Comparison of ENCODE assay signal across 8 cellular contexts in the genomic region with DNA sequence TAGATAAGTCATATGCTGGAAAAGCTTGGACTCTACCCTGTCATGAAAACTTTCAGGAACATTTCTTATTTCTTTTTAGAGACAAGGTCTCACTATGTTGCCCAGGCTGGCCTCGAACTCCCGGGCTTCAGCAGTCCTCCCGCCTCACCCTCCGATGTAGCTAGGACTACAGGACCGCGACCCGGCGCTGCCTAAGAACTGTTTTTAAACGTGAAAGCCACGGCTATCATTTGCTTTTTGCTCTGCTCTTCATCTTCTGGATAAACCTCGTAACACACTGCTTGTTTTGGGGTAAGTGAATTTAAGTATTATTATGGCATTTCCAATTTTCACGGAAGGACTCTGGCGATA. TPM values are rescaled to one million over a fixed set of nuclear protein-coding genes. Genes with fewer than 3 reads are reported as not detected.
A peak's percentile ranks its signal among the peaks of the same experiment; 100 is the strongest.
DNase-seq lines count a peak whose midpoint lies in the region; ATAC-seq and TF ChIP-seq lines count a peak whose summit lies in the region.

No MANE protein-coding gene starts in this region.

- peak; percentile 0 for ATAC-seq in GM21717 (IDR thresholded peaks at IDR 0.05; ENCODE audit: unreplicated experiment)

- TF ChIP-seq POLR2A in lower leg skin (IDR thresholded peaks at IDR 0.05) = no peak

- DNase-seq in CD14-positive monocyte (ENCODE audit: low spot score) = no peak
- DNase-seq in OCI-M1 (lab: John Stamatoyannopoulos, UW) = peak; percentile 66
- DNase-seq in cardiac fibroblast (ENCODE audit: low read depth in 2 of 2) = no peak
- DNase-seq in lower leg skin (ENCODE audit: low spot score in 2 of 2) = peak in 1 of 2 donors; percentile 87
- DNase-seq in superior temporal gyrus (ENCODE audit: extremely low spot score) = no peak
- DNase-seq in iPS-NIHi7 (ENCODE audit: extremely low spot score) = no peak

- H3K36me3 ChIP-seq in thymus (ENCODE audit: control insufficient read depth, insufficient read depth) = peaks cover 3% of the 10 kb centered on the region

- H3K27ac ChIP-seq in thymus (ENCODE audit: low read depth) = peak overlapping the region; percentile 96

- H3K9me3 ChIP-seq in thymus (ENCODE audit: control insufficient read depth) = no peaks in the 10 kb centered on the region

- peak overlapping the region; percentile 96 to 99 (median 99) for H3K27ac Mint-ChIP-seq in CD14-positive monocyte

- peaks cover 31% of the 10 kb centered on the region for H3K4me1 Mint-ChIP-seq in CD14-positive monocyte

- TF ChIP-seq CTCF in CD14-positive monocyte (IDR thresholded peaks at IDR 0.05) (no peak), cardiac fibroblast (IDR thresholded peaks at IDR 0.05; ENCODE audit: low read depth, low read length) (no peak), lower leg skin (IDR thresholded peaks at IDR 0.05) (no peak)

- no peaks in the 10 kb centered on the region for H3K27me3 ChIP-seq in thymus (ENCODE audit: control insufficient read depth, insufficient read depth)

- H3K4me1 ChIP-seq in thymus (ENCODE audit: control insufficient read depth, insufficient read depth, low read length) = no peaks in the 10 kb centered on the region

- H3K4me3 ChIP-seq in cardiac fibroblast (replicated peaks in 1 of 2; ENCODE audit: low read depth in 2 of 2, low read length in 2 of 2) = peak overlapping the region; percentile 46 to 48
- peak overlapping the region; percentile 28 for H3K4me3 ChIP-seq in lower leg skin (ENCODE audit: low read depth, poor library complexity, severe bottlenecking)
- H3K4me3 ChIP-seq in thymus (ENCODE audit: low read length) = peak overlapping the region; percentile 91

- intact Hi-C loops in CD14-positive monocyte (cut with micrococcal nuclease) = loop anchor here in 1 of 2 donors (2.0 kb wide), 1 partner anchor 13 kb away; a partner anchor contains a TSS
- intact Hi-C loops in lower leg skin (cut with DNase I; ENCODE audit: low total_unique reads) = no loop called here

- 4 to 5% methylated on average over 13 of the region's 13 CpGs for WGBS in lower leg skin, 2 donors
- 13% methylated on average over 13 of the region's 13 CpGs for WGBS in thymus

- peak overlapping the region; percentile 90 to 91 for H3K4me3 Mint-ChIP-seq in CD14-positive monocyte

- H3K9me3 Mint-ChIP-seq in CD14-positive monocyte = peaks cover 3 to 16% (median 8%) of the 10 kb centered on the region in 7 donors

- no peaks in the 10 kb centered on the region for H3K27me3 Mint-ChIP-seq in CD14-positive monocyte (ENCODE audit: low read depth in 3 of 3)

- H3K36me3 Mint-ChIP-seq in CD14-positive monocyte = peaks cover 9 to 13% of the 10 kb centered on the region in 2 donors

RNA-seq across cellular contexts. Expression of a gene that starts 14.3 kb away (rescaled TPM):
- polyA plus RNA-seq in CD14-positive monocyte (10 to 100 TPM; 32.0 to 42.3 TPM), thymus (248 TPM)
- total RNA-seq in lower leg skin = 100 to 1,000 TPM; 113 to 308 (median 155) TPM

Comparison
In these comparisons a context has a peak if more than half of its experiments do, and no peak if none do; other contexts are left out.
1. H3K4me3 ChIP-seq: peak in every context shown above with its lines; median percentile 91 in thymus; 47 in cardiac fibroblast; 28 in lower leg skin.